In genomic region chr12:82873309-82873708, GRCh38 we compare ENCODE assay signal across 20 cellular contexts.
"Had no signal": no experiment of that assay in that cellular context is flagged by ENCODE, and none has a peak within 500 bp of the region (broad histone marks: within the 10 kb centered on the region; RNA-seq: fewer than 3 reads in every experiment).

No MANE protein-coding gene starts in this region.

- H3K27me3 Mint-ChIP-seq: activated CD4-positive, alpha-beta T cell treated with anti-CD3 and anti-CD28 coated beads for 36 hours; activated naive CD8-positive, alpha-beta T cell treated with anti-CD3 and anti-CD28 coated beads, Interleukin-2, amount 10 ng/mL, durations not matched to agents 7 days and 5 days had no signal

- ATAC-seq: activated CD4-positive, alpha-beta T cell treated with anti-CD3 and anti-CD28 coated beads for 36 hours; activated CD8-positive, alpha-beta T cell treated with anti-CD3 and anti-CD28 coated beads, Interleukin-2, amount 10 ng/mL, durations not matched to agents 7 days and 5 days; PC-3 had no signal

- H3K4me1 ChIP-seq: adrenal gland, breast epithelium had no signal

- DNase-seq: activated CD4-positive, alpha-beta T cell treated with anti-CD3 and anti-CD28 coated beads for 36 hours; activated CD8-positive, alpha-beta memory T cell treated with anti-CD3 and anti-CD28 coated beads, Interleukin-2, amount 50 U/mL, for 48 hours; activated CD8-positive, alpha-beta T cell treated with anti-CD3 and anti-CD28 coated beads, Interleukin-2, amount 10 ng/mL, durations not matched to agents 7 days and 5 days; activated naive CD4-positive, alpha-beta T cell treated with anti-CD3 and anti-CD28 coated beads, Interleukin-2, amount 50 U/mL, for 16 hours; activated naive CD8-positive, alpha-beta T cell treated with anti-CD3 and anti-CD28 coated beads, Interleukin-2, amount 10 ng/mL, durations not matched to agents 7 days and 5 days; activated T-cell treated with anti-CD3 and anti-CD28 coated beads, Interleukin-2, amount 50 U/mL, for 1 hour; adrenal gland; anterior cingulate cortex; MG63; MV-4-11; NCI-H1105; NCI-H1436; NCI-H187 treated with DMSO at 0.1 percent for 48 hours; NCI-H226; NCI-H510A treated with DMSO at 0.1 percent for 48 hours; PC-3; SIG-M5; T-helper 1 cell; WERI-Rb-1 had no signal

- H3K4me1 Mint-ChIP-seq: activated CD4-positive, alpha-beta T cell treated with anti-CD3 and anti-CD28 coated beads for 36 hours had no signal

- H3K27ac Mint-ChIP-seq: activated CD4-positive, alpha-beta T cell treated with anti-CD3 and anti-CD28 coated beads for 36 hours; activated CD8-positive, alpha-beta T cell treated with anti-CD3 and anti-CD28 coated beads, Interleukin-2, amount 10 ng/mL, durations not matched to agents 7 days and 5 days; activated naive CD8-positive, alpha-beta T cell treated with anti-CD3 and anti-CD28 coated beads, Interleukin-2, amount 10 ng/mL, durations not matched to agents 7 days and 5 days had no signal

- H3K4me3 Mint-ChIP-seq: activated CD4-positive, alpha-beta T cell treated with anti-CD3 and anti-CD28 coated beads for 36 hours; activated CD8-positive, alpha-beta T cell treated with anti-CD3 and anti-CD28 coated beads, Interleukin-2, amount 10 ng/mL, durations not matched to agents 7 days and 5 days; activated naive CD8-positive, alpha-beta T cell treated with anti-CD3 and anti-CD28 coated beads, Interleukin-2, amount 10 ng/mL, durations not matched to agents 7 days and 5 days had no signal

- H3K9me3 ChIP-seq: adrenal gland, breast epithelium, MG63 had no signal

- H3K27me3 ChIP-seq: adrenal gland, breast epithelium, MG63 had no signal

- H3K4me3 ChIP-seq: adrenal gland, breast epithelium, MG63 had no signal

- H3K36me3 ChIP-seq: adrenal gland, breast epithelium, MG63, WERI-Rb-1 had no signal

- H3K27ac ChIP-seq: adrenal gland, breast epithelium, WERI-Rb-1 had no signal
